In genomic region chr7:149962685-149963319, GRCh38 we compare ENCODE assay signal across 8 cellular contexts.
A peak's percentile ranks its signal among the peaks of the same experiment; 100 is the strongest.
DNase-seq lines count a peak whose midpoint lies in the region; ATAC-seq and TF ChIP-seq lines count a peak whose summit lies in the region.
"Not testable (repeated sequence)": the region's sequence is repeated elsewhere in the genome, so short reads cannot be mapped to it uniquely, and the experiment has no call there.

No MANE protein-coding gene starts in this region.

- not testable (repeated sequence) for H3K27me3 ChIP-seq in BE2C; Karpas-422 (ENCODE audit: low read length)

- POLR2A ChIA-PET in T-cell (lab: Charles Lee); MCF 10A (lab: Yijun Ruan, JAX): not testable (repeated sequence)

- not testable (repeated sequence) for H3K79me2 ChIP-seq in Karpas-422 (ENCODE audit: low read length)

- H3K4me1 Mint-ChIP-seq in T-cell = peaks cover 8 to 22% (median 16%) of the 10 kb centered on the region in 3 donors
- H3K4me1 Mint-ChIP-seq in activated T-helper 17 cell treated with anti-CD3 and anti-CD28 coated beads, Interleukin-2, amount 50 U/mL, for 72 hours; MCF 10A (ENCODE audit: insufficient read depth, unreplicated experiment); stimulated activated effector memory CD8-positive, alpha-beta T cell treated with anti-CD3 and anti-CD28 coated beads, Interleukin-12 subunit alpha, Interleukin-12 subunit beta, amount 100 ng/mL, for 72 hours: not testable (repeated sequence)

- not testable (repeated sequence) for H3K4me1 ChIP-seq in BE2C; Karpas-422 (ENCODE audit: low read length); mucosa of descending colon (ENCODE audit: low read depth)

- H3K36me3 Mint-ChIP-seq in T-cell; activated T-helper 17 cell treated with anti-CD3 and anti-CD28 coated beads, Interleukin-2, amount 50 U/mL, for 72 hours (ENCODE audit: low read depth); MCF 10A (ENCODE audit: insufficient read depth, unreplicated experiment); stimulated activated effector memory CD8-positive, alpha-beta T cell treated with anti-CD3 and anti-CD28 coated beads, Interleukin-12 subunit alpha, Interleukin-12 subunit beta, amount 100 ng/mL, for 72 hours: not testable (repeated sequence)

- H3K36me3 ChIP-seq in BE2C; Karpas-422 (ENCODE audit: insufficient read depth, low read length); mucosa of descending colon (ENCODE audit: low read depth): not testable (repeated sequence)

- intact Hi-C loops in MCF 10A (cut with micrococcal nuclease); Right ventricle myocardium superior (cut with DNase I); mucosa of descending colon (cut with DNase I, micrococcal nuclease): not testable (repeated sequence)

- not testable (repeated sequence) for ATAC-seq in T-cell (replicated peaks in 1 of 4); activated T-helper 17 cell treated with anti-CD3 and anti-CD28 coated beads, Interleukin-2, amount 50 U/mL, for 72 hours (replicated peaks); stimulated activated effector memory CD8-positive, alpha-beta T cell treated with anti-CD3 and anti-CD28 coated beads, Interleukin-12 subunit alpha, Interleukin-12 subunit beta, amount 100 ng/mL, for 72 hours
- ATAC-seq in Right ventricle myocardium superior (ENCODE audit: poor library complexity) = peak; percentile 52
- peak; percentile 43 for ATAC-seq in mucosa of descending colon

- CTCF ChIA-PET in T-cell (lab: Charles Lee); MCF 10A (lab: Yijun Ruan, JAX): not testable (repeated sequence)

- peaks cover 5 to 11% (median 11%) of the 10 kb centered on the region in 3 donors for H3K9me3 Mint-ChIP-seq in T-cell
- peaks cover 10% of the 10 kb centered on the region for H3K9me3 Mint-ChIP-seq in activated T-helper 17 cell treated with anti-CD3 and anti-CD28 coated beads, Interleukin-2, amount 50 U/mL, for 72 hours
- peaks cover 13% of the 10 kb centered on the region for H3K9me3 Mint-ChIP-seq in MCF 10A (ENCODE audit: unreplicated experiment)
- H3K9me3 Mint-ChIP-seq in stimulated activated effector memory CD8-positive, alpha-beta T cell treated with anti-CD3 and anti-CD28 coated beads, Interleukin-12 subunit alpha, Interleukin-12 subunit beta, amount 100 ng/mL, for 72 hours = not testable (repeated sequence)

- H3K9ac ChIP-seq in Karpas-422 (ENCODE audit: low read length) = not testable (repeated sequence)

- H4K20me1 ChIP-seq in Karpas-422 (ENCODE audit: insufficient read depth, low read depth, low read length) = not testable (repeated sequence)

- BruUV-seq in MCF 10A (replicated peaks; lab: Mats Ljungman, UMichigan) = not testable (repeated sequence)

- not testable (repeated sequence) for H2AFZ ChIP-seq in Karpas-422 (ENCODE audit: low read length)

- H3K9me2 ChIP-seq in Karpas-422 (replicated peaks; ENCODE audit: insufficient read depth, low read length) = not testable (repeated sequence)

- peak overlapping the region; percentile 70 to 82 for H3K27ac Mint-ChIP-seq in T-cell
- H3K27ac Mint-ChIP-seq in activated T-helper 17 cell treated with anti-CD3 and anti-CD28 coated beads, Interleukin-2, amount 50 U/mL, for 72 hours; MCF 10A (ENCODE audit: low read depth, unreplicated experiment): not testable (repeated sequence)
- peak overlapping the region; percentile 54 for H3K27ac Mint-ChIP-seq in stimulated activated effector memory CD8-positive, alpha-beta T cell treated with anti-CD3 and anti-CD28 coated beads, Interleukin-12 subunit alpha, Interleukin-12 subunit beta, amount 100 ng/mL, for 72 hours

- H3K9me3 ChIP-seq in BE2C; Karpas-422 (ENCODE audit: low read length); mucosa of descending colon: not testable (repeated sequence)

- H3K4me3 Mint-ChIP-seq in T-cell = peak overlapping the region in 1 of 3 donors; percentile 37
- H3K4me3 Mint-ChIP-seq in activated T-helper 17 cell treated with anti-CD3 and anti-CD28 coated beads, Interleukin-2, amount 50 U/mL, for 72 hours = peak overlapping the region; percentile 46
- not testable (repeated sequence) for H3K4me3 Mint-ChIP-seq in MCF 10A (ENCODE audit: unreplicated experiment); stimulated activated effector memory CD8-positive, alpha-beta T cell treated with anti-CD3 and anti-CD28 coated beads, Interleukin-12 subunit alpha, Interleukin-12 subunit beta, amount 100 ng/mL, for 72 hours

- H3K4me3 ChIP-seq in BE2C (ENCODE audit: low read depth, low read length); mucosa of descending colon: not testable (repeated sequence)
- peak overlapping the region; percentile 38; the same call in 1 of the 2 replicates for H3K4me3 ChIP-seq in Karpas-422 (ENCODE audit: low read length)

- DNase-seq in BE2C (peak; percentile 20), MCF 10A (ENCODE audit: unreplicated experiment) (peak; percentile 28)
- not testable (repeated sequence) for DNase-seq in Karpas-422; T-cell; Right ventricle myocardium superior; mucosa of descending colon; stimulated activated effector memory CD8-positive, alpha-beta T cell treated with anti-CD3 and anti-CD28 coated beads, Interleukin-12 subunit alpha, Interleukin-12 subunit beta, amount 100 ng/mL, for 72 hours (ENCODE audit: low spot score in 2 of 2)

- H3K4me2 ChIP-seq in Karpas-422 (ENCODE audit: low read depth, low read length, poor library complexity, severe bottlenecking) = not testable (repeated sequence)

- TF ChIP-seq CTCF in BE2C (IDR thresholded peaks at IDR 0.05; ENCODE audit: low read depth, low read length); MCF 10A (IDR thresholded peaks at IDR 0.05; ENCODE audit: unreplicated experiment); mucosa of descending colon (IDR thresholded peaks at IDR 0.05): not testable (repeated sequence)

- not testable (repeated sequence) for H3K27me3 Mint-ChIP-seq in T-cell; activated T-helper 17 cell treated with anti-CD3 and anti-CD28 coated beads, Interleukin-2, amount 50 U/mL, for 72 hours; MCF 10A (ENCODE audit: insufficient read depth, unreplicated experiment)

- H3K27ac ChIP-seq in Karpas-422 (ENCODE audit: low read length) = not testable (repeated sequence)
